Comparison of ENCODE assay signal across 1 cellular context in the genomic region with DNA sequence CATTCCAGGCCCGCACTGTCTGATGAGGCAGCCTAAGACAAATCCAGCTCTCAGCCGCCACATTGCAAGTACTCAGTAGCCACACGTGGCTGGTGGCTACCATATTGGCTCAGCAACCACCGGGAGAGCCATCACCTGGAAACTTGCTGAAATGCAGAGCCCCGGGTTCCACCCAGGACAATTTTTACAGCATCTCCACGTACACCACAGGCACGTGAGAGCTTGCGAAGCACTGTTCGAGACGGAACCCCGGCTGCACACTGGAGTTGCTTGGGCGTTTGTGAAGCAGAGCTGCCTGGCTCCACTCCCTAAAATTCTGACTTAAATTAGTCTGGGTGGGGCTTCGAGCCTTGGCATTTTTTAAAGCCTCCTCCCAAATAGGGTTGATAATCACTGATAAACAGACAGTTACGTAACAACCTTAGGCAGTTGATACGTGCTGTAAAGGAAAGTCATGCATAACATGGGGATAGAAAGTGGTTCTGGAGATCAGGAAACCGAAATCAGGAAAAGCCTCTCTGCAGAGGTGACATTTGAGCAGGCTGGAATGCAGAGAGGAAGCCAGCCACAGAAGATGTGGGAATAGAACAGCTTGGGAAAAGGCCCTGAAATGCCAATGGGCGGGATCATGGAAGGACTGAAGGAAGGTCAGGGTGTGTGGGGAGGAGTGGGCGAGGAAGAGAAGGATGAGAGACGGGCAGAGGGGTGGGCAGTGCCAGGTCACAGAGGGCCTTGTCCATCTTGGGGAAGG.
TF ChIP-seq lines count a peak whose summit lies in the region.

No MANE protein-coding gene starts in this region.

TF ChIP-seq in HepG2, 621 proteins besides CTCF, POLR2A, EP300 and RAD21:
- TF ChIP-seq NPAS2 (CRISPR knock-in tag; IDR thresholded peaks at IDR 0.05; ENCODE audit: borderline replicate concordance): no peak
- no peak for TF ChIP-seq GABPA (IDR thresholded peaks at IDR 0.05; ENCODE audit: low read depth, low read length)
- no peak for TF ChIP-seq GABPA (CRISPR knock-in tag; IDR thresholded peaks at IDR 0.05; ENCODE audit: low read depth)
- 0 out of 2 replicates have a peak, but pooled peaks have one; percentile 24 for TF ChIP-seq CEBPB (IDR thresholded peaks at IDR 0.05; ENCODE audit: borderline replicate concordance, low read depth, low read length)
